Comparison of ENCODE assay signal across 22 cellular contexts in genomic region chr12:91983935-91984334, GRCh38.
"Had no signal": no experiment of that assay in that cellular context is flagged by ENCODE, and none has a peak within 500 bp of the region (broad histone marks: within the 10 kb centered on the region; RNA-seq: fewer than 3 reads in every experiment).

No MANE protein-coding gene starts in this region.

- H3K4me3 Mint-ChIP-seq: dendritic cell treated with granulocyte-macrophage colony-stimulating factor and Interleukin-4, amounts not matched to agents 40 ng/mL and 50 ng/mL, for 4 days; effector memory CD8-positive, alpha-beta T cell; naive thymus-derived CD4-positive, alpha-beta T cell; nephron progenitor cell; stimulated activated effector memory CD8-positive, alpha-beta T cell treated with anti-CD3 and anti-CD28 coated beads, Interleukin-12 subunit alpha, Interleukin-12 subunit beta, amount 100 ng/mL, for 72 hours; type B pancreatic cell had no signal

- ATAC-seq: effector memory CD8-positive, alpha-beta T cell; gastroesophageal sphincter; left colon; left ventricle myocardium superior; naive thymus-derived CD4-positive, alpha-beta T cell; psoas muscle; right lobe of liver; stimulated activated effector memory CD8-positive, alpha-beta T cell treated with anti-CD3 and anti-CD28 coated beads, Interleukin-12 subunit alpha, Interleukin-12 subunit beta, amount 100 ng/mL, for 72 hours; stimulated activated naive CD8-positive, alpha-beta T cell treated with anti-CD3 and anti-CD28 coated beads, Interleukin-15, Interleukin-2, amounts not matched to agents 100 U/mL and 50 U/mL, for 24 hours had no signal

- H3K4me3 ChIP-seq: esophagus squamous epithelium, gastroesophageal sphincter, lung, psoas muscle, right lobe of liver, suprapubic skin, thyroid gland had no signal

- H3K36me3 Mint-ChIP-seq: stimulated activated effector memory CD8-positive, alpha-beta T cell treated with anti-CD3 and anti-CD28 coated beads, Interleukin-12 subunit alpha, Interleukin-12 subunit beta, amount 100 ng/mL, for 72 hours; type B pancreatic cell had no signal

- H3K9me3 ChIP-seq: esophagus squamous epithelium, gastroesophageal sphincter, psoas muscle, right lobe of liver, suprapubic skin, thyroid gland had no signal

- H3K4me1 ChIP-seq: psoas muscle, right lobe of liver, thyroid gland had no signal

- H3K27me3 Mint-ChIP-seq: dendritic cell treated with granulocyte-macrophage colony-stimulating factor and Interleukin-4, amounts not matched to agents 40 ng/mL and 50 ng/mL, for 4 days; effector memory CD8-positive, alpha-beta T cell; naive thymus-derived CD4-positive, alpha-beta T cell; type B pancreatic cell had no signal

- H3K27ac Mint-ChIP-seq: dendritic cell treated with granulocyte-macrophage colony-stimulating factor and Interleukin-4, amounts not matched to agents 40 ng/mL and 50 ng/mL, for 4 days; nephron progenitor cell; stimulated activated effector memory CD8-positive, alpha-beta T cell treated with anti-CD3 and anti-CD28 coated beads, Interleukin-12 subunit alpha, Interleukin-12 subunit beta, amount 100 ng/mL, for 72 hours; type B pancreatic cell had no signal

- DNase-seq: effector memory CD8-positive, alpha-beta T cell; esophagus squamous epithelium; glutamatergic neuron; left colon; left ventricle myocardium superior; mesendoderm; naive thymus-derived CD4-positive, alpha-beta T cell; nephron progenitor cell; psoas muscle; retina; right lobe of liver; stimulated activated CD4-positive, alpha-beta T cell treated with anti-CD3 and anti-CD28 coated beads, Interleukin-4, amount 100 ng/mL, for 1 hour; stimulated activated CD8-positive, alpha-beta memory T cell treated with anti-CD3 and anti-CD28 coated beads, Interleukin-4, amount 100 ng/mL, for 48 hours; stimulated activated naive CD8-positive, alpha-beta T cell treated with anti-CD3 and anti-CD28 coated beads, Interleukin-15, Interleukin-2, amounts not matched to agents 100 U/mL and 50 U/mL, for 24 hours; thyroid gland had no signal

- H3K9me3 Mint-ChIP-seq: dendritic cell treated with granulocyte-macrophage colony-stimulating factor and Interleukin-4, amounts not matched to agents 40 ng/mL and 50 ng/mL, for 4 days; nephron progenitor cell; stimulated activated effector memory CD8-positive, alpha-beta T cell treated with anti-CD3 and anti-CD28 coated beads, Interleukin-12 subunit alpha, Interleukin-12 subunit beta, amount 100 ng/mL, for 72 hours had no signal

- H3K27me3 ChIP-seq: esophagus squamous epithelium, gastroesophageal sphincter, right lobe of liver, suprapubic skin, thyroid gland had no signal

- H3K36me3 ChIP-seq: esophagus squamous epithelium, gastroesophageal sphincter, right lobe of liver, suprapubic skin, thyroid gland had no signal

- H3K27ac ChIP-seq: epithelial cell of prostate, esophagus squamous epithelium, gastroesophageal sphincter, psoas muscle, right lobe of liver, suprapubic skin, thyroid gland had no signal
